Comparison of ENCODE assay signal across 33 cellular contexts in genomic region chr10:117420768-117421167, GRCh38.
"Had no signal": no experiment of that assay in that cellular context is flagged by ENCODE, and none has a peak within 500 bp of the region (broad histone marks: within the 10 kb centered on the region; RNA-seq: fewer than 3 reads in every experiment).

No MANE protein-coding gene starts in this region.

- DNase-seq: activated CD4-positive, alpha-beta memory T cell treated with anti-CD3 and anti-CD28 coated beads, Interleukin-2, amount 10 ng/mL, durations not matched to agents 7 days and 5 days; activated CD4-positive, alpha-beta T cell treated with anti-CD3 and anti-CD28 coated beads for 1 hour; activated CD4-positive, alpha-beta T cell treated with anti-CD3 and anti-CD28 coated beads for 48 hours; activated CD4-positive, CD25-positive, alpha-beta regulatory T cell; activated CD8-positive, alpha-beta memory T cell treated with anti-CD3 and anti-CD28 coated beads for 24 hours; activated CD8-positive, alpha-beta memory T cell treated with anti-CD3 and anti-CD28 coated beads, Interleukin-2, amount 10 ng/mL, durations not matched to agents 7 days and 5 days; activated CD8-positive, alpha-beta memory T cell treated with anti-CD3 and anti-CD28 coated beads, Interleukin-2, amount 50 U/mL, for 48 hours; activated gamma-delta T cell; activated naive CD4-positive, alpha-beta T cell treated with Interleukin-2 at 50 U/mL for 16 hours; activated T-cell treated with anti-CD3 and anti-CD28 coated beads, Interleukin-2, amount 50 U/mL, for 48 hours; adrenal gland; central memory CD4-positive, alpha-beta T cell; Kasumi-1; KG1; MG63; NCI-H1092; NCI-H1436 treated with DMSO at 0.1 percent for 48 hours; NCI-H1694 treated with DMSO at 0.1 percent for 48 hours; NCI-H2029; NCI-H345; NCI-H524 treated with DMSO at 0.1 percent for 48 hours; SIG-M5; T-cell; T-helper 2 cell; T-helper 9 cell; WERI-Rb-1 had no signal

- H3K4me1 ChIP-seq: adrenal gland had no signal

- H3K36me3 ChIP-seq: adrenal gland, MG63, WERI-Rb-1 had no signal

- H3K27ac ChIP-seq: RWPE1, WERI-Rb-1 had no signal

- H3K4me3 ChIP-seq: adrenal gland, MG63 had no signal

- H3K27me3 ChIP-seq: adrenal gland, MG63 had no signal

- ATAC-seq: activated CD8-positive, alpha-beta memory T cell treated with anti-CD3 and anti-CD28 coated beads, Interleukin-2, amount 10 ng/mL, durations not matched to agents 7 days and 5 days; activated naive CD4-positive, alpha-beta T cell treated with anti-CD3 and anti-CD28 coated beads, Interleukin-2, amount 50 U/mL, for 72 hours; Panc1; Right ventricle myocardium inferior; SK-N-SH treated with all-trans-retinoic acid at 6 μM for 48 hours; T-cell had no signal

- H3K9me3 ChIP-seq: adrenal gland, MG63 had no signal

- FAIRE-seq: astrocyte, bronchial epithelial cell had no signal
